In genomic region chr7:80552304-80552703, GRCh38 we compare ENCODE assay signal across 22 cellular contexts. TPM values are rescaled to one million over a fixed set of nuclear protein-coding genes. Genes with fewer than 3 reads are reported as not detected.
DNase-seq lines count a peak whose midpoint lies in the region; ATAC-seq and TF ChIP-seq lines count a peak whose summit lies in the region.
"Had no signal": no experiment of that assay in that cellular context is flagged by ENCODE, and none has a peak within 500 bp of the region (broad histone marks: within the 10 kb centered on the region; RNA-seq: fewer than 3 reads in every experiment).

No MANE protein-coding gene starts in this region.

- H3K36me3 ChIP-seq in mammary epithelial cell (ENCODE audit: insufficient read depth, low read length) (no peaks in the 10 kb centered on the region), spleen (no peaks in the 10 kb centered on the region), WERI-Rb-1 (no peaks in the 10 kb centered on the region)
- H3K36me3 ChIP-seq: right atrium auricular region, stomach had no signal

- POLR2A ChIA-PET in MCF 10A (lab: Yijun Ruan, JAX) = interaction anchor here (0.6 to 1.6 kb wide), 3 partner anchors 9 to 75 kb away, joined by 3 to 6 read pairs (median 4); no protein-coding TSS in a partner anchor

- no peaks in the 10 kb centered on the region for H3K9me3 Mint-ChIP-seq in MCF 10A (ENCODE audit: unreplicated experiment)
- H3K9me3 Mint-ChIP-seq: activated CD4-positive, alpha-beta T cell treated with anti-CD3 and anti-CD28 coated beads, Interleukin-2, amount 10 ng/mL, durations not matched to agents 7 days and 5 days; activated naive CD4-positive, alpha-beta T cell treated with anti-CD3 and anti-CD28 coated beads, Interleukin-2, amount 10 ng/mL, durations not matched to agents 7 days and 5 days had no signal

- no peaks in the 10 kb centered on the region for H4K20me1 ChIP-seq in mammary epithelial cell (ENCODE audit: insufficient read depth, low read length)

- H3K79me2 ChIP-seq in mammary epithelial cell (ENCODE audit: insufficient read depth, low read length) = no peaks in the 10 kb centered on the region

- no peak overlapping the region for H3K4me2 ChIP-seq in mammary epithelial cell (ENCODE audit: insufficient read depth, low read depth, low read length)
- H3K4me2 ChIP-seq: A549 had no signal

- no peak overlapping the region for H3K4me3 Mint-ChIP-seq in MCF 10A (ENCODE audit: unreplicated experiment)
- H3K4me3 Mint-ChIP-seq: activated CD4-positive, alpha-beta T cell treated with anti-CD3 and anti-CD28 coated beads, Interleukin-2, amount 10 ng/mL, durations not matched to agents 7 days and 5 days; activated naive CD4-positive, alpha-beta T cell treated with anti-CD3 and anti-CD28 coated beads, Interleukin-2, amount 10 ng/mL, durations not matched to agents 7 days and 5 days; CD4-positive, alpha-beta memory T cell; IgD-negative memory B cell had no signal

- CTCF ChIA-PET in mammary epithelial cell (lab: Charles Lee; ENCODE audit: low non-redundant PET) (no interaction called here), MCF 10A (lab: Yijun Ruan, JAX) (interaction anchor here (0.6 to 0.9 kb wide), 2 partner anchors 107 to 264 kb away, joined by 3 read pairs; no protein-coding TSS in a partner anchor)

- DNase-seq in mammary epithelial cell (peak; percentile 25), MCF 10A (ENCODE audit: unreplicated experiment) (no peak), LHCN-M2 (ENCODE audit: low read depth) (peak; percentile 61), fibroblast of mammary gland (ENCODE audit: low read depth) (peak; percentile 54), spleen (no peak), WERI-Rb-1 (no peak)
- DNase-seq: activated CD4-positive, alpha-beta T cell treated with anti-CD3 and anti-CD28 coated beads, Interleukin-2, amount 10 ng/mL, durations not matched to agents 7 days and 5 days; activated naive CD4-positive, alpha-beta T cell treated with anti-CD3 and anti-CD28 coated beads, Interleukin-2, amount 10 ng/mL, durations not matched to agents 7 days and 5 days; CD4-positive, alpha-beta memory T cell; dermis blood vessel endothelial cell; left cardiac atrium; mucosa of descending colon; NCI-H2081 treated with DMSO at 0.1 percent for 48 hours; NCI-H526; stomach had no signal

- no TSS peak for BruUV-seq in mammary epithelial cell (replicated peaks; lab: Mats Ljungman, UMichigan)
- no TSS peak for BruUV-seq in MCF 10A (replicated peaks; lab: Mats Ljungman, UMichigan)

- no peak overlapping the region for H2AFZ ChIP-seq in mammary epithelial cell (ENCODE audit: low read depth, low read length)

- H3K4me3 ChIP-seq in mammary epithelial cell (replicated peaks in 1 of 3; ENCODE audit: insufficient read depth in 1 of 3, low read depth in 2 of 3, low read length in 3 of 3) = no peak overlapping the region
- H3K4me3 ChIP-seq in fibroblast of mammary gland (ENCODE audit: control insufficient read depth, low read depth, low read length) = no peak overlapping the region
- H3K4me3 ChIP-seq in spleen = no peak overlapping the region
- H3K4me3 ChIP-seq in WERI-Rb-1 (ENCODE audit: low read depth, low read length) = no peak overlapping the region
- H3K4me3 ChIP-seq: A549, mucosa of descending colon, right atrium auricular region, stomach had no signal

- H3K27me3 Mint-ChIP-seq in MCF 10A (ENCODE audit: insufficient read depth, unreplicated experiment) = no peaks in the 10 kb centered on the region
- H3K27me3 Mint-ChIP-seq: activated CD4-positive, alpha-beta T cell treated with anti-CD3 and anti-CD28 coated beads, Interleukin-2, amount 10 ng/mL, durations not matched to agents 7 days and 5 days; activated naive CD4-positive, alpha-beta T cell treated with anti-CD3 and anti-CD28 coated beads, Interleukin-2, amount 10 ng/mL, durations not matched to agents 7 days and 5 days; CD4-positive, alpha-beta memory T cell; IgD-negative memory B cell had no signal

- H3K4me1 Mint-ChIP-seq in MCF 10A (ENCODE audit: insufficient read depth, unreplicated experiment) = peaks cover 9% of the 10 kb centered on the region
- H3K4me1 Mint-ChIP-seq: activated CD4-positive, alpha-beta T cell treated with anti-CD3 and anti-CD28 coated beads, Interleukin-2, amount 10 ng/mL, durations not matched to agents 7 days and 5 days; activated naive CD4-positive, alpha-beta T cell treated with anti-CD3 and anti-CD28 coated beads, Interleukin-2, amount 10 ng/mL, durations not matched to agents 7 days and 5 days; CD4-positive, alpha-beta memory T cell; IgD-negative memory B cell had no signal

- dilution Hi-C loops in mammary epithelial cell (cut with HindIII; ENCODE audit: low sequenced_read_pairs) = no loop called here

- intact Hi-C loops in mammary epithelial cell (cut with micrococcal nuclease) = no loop called here
- intact Hi-C loops in MCF 10A (cut with micrococcal nuclease) = no loop called here
- intact Hi-C loops in spleen (cut with DNase I; ENCODE audit: low total_unique reads) = no loop called here

- no peaks in the 10 kb centered on the region for H3K36me3 Mint-ChIP-seq in MCF 10A (ENCODE audit: insufficient read depth, unreplicated experiment)
- H3K36me3 Mint-ChIP-seq: activated naive CD4-positive, alpha-beta T cell treated with anti-CD3 and anti-CD28 coated beads, Interleukin-2, amount 10 ng/mL, durations not matched to agents 7 days and 5 days; CD4-positive, alpha-beta memory T cell; IgD-negative memory B cell had no signal

- TF ChIP-seq POLR2A in spleen (IDR thresholded peaks at IDR 0.05) = no peak

- H3K27me3 ChIP-seq in mammary epithelial cell (ENCODE audit: insufficient read depth, low read length) (no peaks in the 10 kb centered on the region), spleen (replicated peaks in 1 of 7) (no peaks in the 10 kb centered on the region), WERI-Rb-1 (ENCODE audit: insufficient read depth, low read depth, severe bottlenecking) (no peaks in the 10 kb centered on the region)
- H3K27me3 ChIP-seq: right atrium auricular region, stomach had no signal

- no peak overlapping the region for H3K27ac ChIP-seq in mammary epithelial cell (ENCODE audit: insufficient read depth, low read depth, low read length)
- peak overlapping the region in 7 of 8 donors; percentile 28 to 72 (median 69) for H3K27ac ChIP-seq in spleen
- H3K27ac ChIP-seq in WERI-Rb-1 = no peak overlapping the region
- H3K27ac ChIP-seq: A549 had no signal

- ATAC-seq in HG03095 (IDR thresholded peaks at IDR 0.05; ENCODE audit: unreplicated experiment) (no peak), GM19463 (IDR thresholded peaks at IDR 0.05; ENCODE audit: unreplicated experiment) (no peak)
- ATAC-seq: A549, left cardiac atrium, mucosa of descending colon had no signal

- in situ Hi-C loops in mammary epithelial cell (cut with MboI; ENCODE audit: low sequenced_read_pairs in 2 of 2) = no loop called here

- no peak overlapping the region for H3K27ac Mint-ChIP-seq in MCF 10A (ENCODE audit: low read depth, unreplicated experiment)
- H3K27ac Mint-ChIP-seq: activated CD4-positive, alpha-beta T cell treated with anti-CD3 and anti-CD28 coated beads, Interleukin-2, amount 10 ng/mL, durations not matched to agents 7 days and 5 days; activated naive CD4-positive, alpha-beta T cell treated with anti-CD3 and anti-CD28 coated beads, Interleukin-2, amount 10 ng/mL, durations not matched to agents 7 days and 5 days; CD4-positive, alpha-beta memory T cell; IgD-negative memory B cell had no signal

- H3K9me3 ChIP-seq in mammary epithelial cell (replicated peaks; ENCODE audit: insufficient read depth, low read length) = no peaks in the 10 kb centered on the region
- H3K9me3 ChIP-seq in spleen = peaks cover 0 to 3% (median 0%) of the 10 kb centered on the region in 8 donors
- no peaks in the 10 kb centered on the region for H3K9me3 ChIP-seq in WERI-Rb-1 (ENCODE audit: severe bottlenecking)
- H3K9me3 ChIP-seq: A549, mucosa of descending colon, right atrium auricular region, stomach had no signal

- no peak for TF ChIP-seq CTCF in mammary epithelial cell (conservative IDR thresholded peaks at IDR 0.05 in 1 of 2, IDR thresholded peaks at IDR 0.05 in 1 of 2; ENCODE audit: extremely low read depth in 1 of 2, insufficient read depth in 1 of 2, low read depth in 1 of 2, low read length in 2 of 2)
- no peak for TF ChIP-seq CTCF in MCF 10A (IDR thresholded peaks at IDR 0.05; ENCODE audit: unreplicated experiment)
- TF ChIP-seq CTCF in fibroblast of mammary gland (conservative IDR thresholded peaks at IDR 0.05; ENCODE audit: control insufficient read depth, insufficient read depth, low read depth, low read length) = no peak
- no peak for TF ChIP-seq CTCF in spleen (IDR thresholded peaks at IDR 0.05 in 8 of 11, conservative IDR thresholded peaks at IDR 0.05 in 3 of 11)
- no peak for TF ChIP-seq CTCF in WERI-Rb-1 (IDR thresholded peaks at IDR 0.05; ENCODE audit: low read depth, low read length)

- 9% methylated on average over 1 of the region's 1 CpG for WGBS in mammary epithelial cell (ENCODE audit: low coverage, missing lambda C conversion rate)
- 50 to 68% (median 64%) methylated on average over 1 of the region's 1 CpG for WGBS in spleen, 5 donors

- no peak overlapping the region for H3K9ac ChIP-seq in mammary epithelial cell (ENCODE audit: insufficient read depth, low read length)

- no peaks in the 10 kb centered on the region for H3K4me1 ChIP-seq in mammary epithelial cell (ENCODE audit: insufficient read depth, low read length)
- peaks cover 0 to 32% (median 11%) of the 10 kb centered on the region in 6 donors for H3K4me1 ChIP-seq in spleen

RNA-seq across cellular contexts. Expression of gene GNAT3, which starts 40.4 kb away (rescaled TPM):
- total RNA-seq in mammary epithelial cell (not detected), MCF 10A (2022) (not detected in 2 replicates), LHCN-M2 (2014; rRNA removed) (not detected in 2 replicates), spleen (not detected)
- polyA plus RNA-seq in mammary epithelial cell (not detected), spleen (not detected)
- not detected for polyA minus RNA-seq in mammary epithelial cell
- not detected for polyA plus RNA-seq in LHCN-M2 (2012)
- total RNA-seq: activated CD4-positive, alpha-beta T cell treated with anti-CD3 and anti-CD28 coated beads, Interleukin-2, amount 10 ng/mL, durations not matched to agents 7 days and 5 days; CD4-positive, alpha-beta memory T cell; dermis blood vessel endothelial cell; left cardiac atrium; mucosa of descending colon; right atrium auricular region; stomach; urinary bladder had no signal
- polyA plus RNA-seq: A549; CD4-positive, alpha-beta memory T cell; esophagus; IgD-negative memory B cell; stomach; urinary bladder had no signal

Comparison
In these comparisons a context has a peak if more than half of its experiments do, and no peak if none do; other contexts are left out.
1. DNase-seq: peak in mammary epithelial cell (single experiment), LHCN-M2 (single experiment) and fibroblast of mammary gland (single experiment); none in MCF 10A (single experiment), spleen (single experiment) and WERI-Rb-1 (single experiment).
2. H3K27ac ChIP-seq: peak in spleen (7 of 8); none in mammary epithelial cell (single experiment) and WERI-Rb-1 (single experiment).